Comparison of ENCODE assay signal across 13 cellular contexts in the genomic region with DNA sequence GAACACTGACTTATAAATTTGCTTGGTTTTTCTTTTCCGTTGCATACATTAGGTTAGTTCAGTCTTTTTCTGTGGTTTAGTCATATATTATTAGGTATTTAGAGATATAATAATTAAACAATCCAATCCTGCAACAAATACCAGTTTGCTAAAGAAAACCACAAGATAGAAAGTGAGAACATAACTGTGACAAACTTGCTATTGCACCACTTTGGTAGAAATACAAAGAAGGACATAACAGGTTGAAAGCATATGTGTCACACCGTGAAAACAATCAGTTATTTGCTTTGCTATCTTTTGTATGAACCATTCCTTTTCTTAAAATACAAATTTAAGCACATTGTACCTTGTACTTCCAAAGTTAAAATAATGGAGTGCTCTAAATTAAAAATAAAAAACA. TPM values are rescaled to one million over a fixed set of nuclear protein-coding genes. Genes with fewer than 3 reads are reported as not detected.
DNase-seq lines count a peak whose midpoint lies in the region; ATAC-seq and TF ChIP-seq lines count a peak whose summit lies in the region.
"Had no signal": no experiment of that assay in that cellular context is flagged by ENCODE, and none has a peak within 500 bp of the region (broad histone marks: within the 10 kb centered on the region; RNA-seq: fewer than 3 reads in every experiment).

No MANE protein-coding gene starts in this region.

- no peaks in the 10 kb centered on the region for H3K9me2 ChIP-seq in SK-N-SH

- no peaks in the 10 kb centered on the region for H3K79me2 ChIP-seq in SK-N-SH (ENCODE audit: insufficient read depth)

- DNase-seq in AG20443 (ENCODE audit: low spot score) (peak; percentile 13), SK-N-SH (no peak), NCI-H1048 (lab: John Stamatoyannopoulos, UW) (no peak)
- no peak for DNase-seq in naive thymus-derived CD8-positive, alpha-beta T cell
- DNase-seq: DMS79, esophagus squamous epithelium had no signal

- no peak overlapping the region for H3K4me3 Mint-ChIP-seq in naive thymus-derived CD8-positive, alpha-beta T cell
- H3K4me3 Mint-ChIP-seq: activated naive CD4-positive, alpha-beta T cell treated with anti-CD3 and anti-CD28 coated beads, Interleukin-2, amount 50 U/mL, for 24 hours had no signal

- H3K9me3 Mint-ChIP-seq in naive thymus-derived CD8-positive, alpha-beta T cell: no peaks in the 10 kb centered on the region
- H3K9me3 Mint-ChIP-seq: activated naive CD4-positive, alpha-beta T cell treated with anti-CD3 and anti-CD28 coated beads, Interleukin-2, amount 50 U/mL, for 24 hours had no signal

- H3F3A ChIP-seq in SK-N-SH (replicated peaks; ENCODE audit: insufficient read depth): peaks cover 7% of the 10 kb centered on the region

- no peaks in the 10 kb centered on the region; a peak in 2 of 4 replicates for H3K4me1 ChIP-seq in SK-N-SH (ENCODE audit: control insufficient read depth in 1 of 2, insufficient read depth in 2 of 2, low read depth in 1 of 2, low read length in 1 of 2)
- H3K4me1 ChIP-seq: esophagus squamous epithelium had no signal

- TF ChIP-seq RAD21 in SK-N-SH (IDR thresholded peaks at IDR 0.05; ENCODE audit: low read length): no peak

- 92% methylated on average over 2 of the region's 2 CpGs for WGBS in SK-N-SH (ENCODE audit: low lambda C conversion rate)

- H3K4me3 ChIP-seq in SK-N-SH (ENCODE audit: low read depth in 2 of 2, low read length in 1 of 2): no peak overlapping the region
- H3K4me3 ChIP-seq: esophagus squamous epithelium had no signal

- H3K27ac ChIP-seq in SK-N-SH (ENCODE audit: low read depth in 2 of 2, low read length in 1 of 2): no peak overlapping the region
- H3K27ac ChIP-seq: esophagus squamous epithelium had no signal

- H3K4me1 Mint-ChIP-seq in naive thymus-derived CD8-positive, alpha-beta T cell: peaks cover 0 to 3% (median 0%) of the 10 kb centered on the region in 4 donors
- H3K4me1 Mint-ChIP-seq: activated naive CD4-positive, alpha-beta T cell treated with anti-CD3 and anti-CD28 coated beads, Interleukin-2, amount 50 U/mL, for 24 hours had no signal

- no peaks in the 10 kb centered on the region for H3K27me3 ChIP-seq in SK-N-SH (ENCODE audit: insufficient read depth)
- H3K27me3 ChIP-seq: esophagus squamous epithelium had no signal

- no peak overlapping the region for H3K27ac Mint-ChIP-seq in naive thymus-derived CD8-positive, alpha-beta T cell
- H3K27ac Mint-ChIP-seq: activated naive CD4-positive, alpha-beta T cell treated with anti-CD3 and anti-CD28 coated beads, Interleukin-2, amount 50 U/mL, for 24 hours had no signal

- no peak for TF ChIP-seq POLR2A in GM18505 (IDR thresholded peaks at IDR 0.05; ENCODE audit: borderline replicate concordance, extremely low read depth, insufficient read depth, insufficient read length)

- CTCF ChIA-PET in SK-N-SH (lab: Yijun Ruan, JAX): interaction anchor here (0.9 to 1.2 kb wide), 3 partner anchors 9 to 168 kb away, joined by 3 read pairs; no protein-coding TSS in a partner anchor

- ATAC-seq in GM19438 (IDR thresholded peaks at IDR 0.05; ENCODE audit: low read depth, unreplicated experiment): peak; percentile 64
- ATAC-seq in HG03135 (IDR thresholded peaks at IDR 0.05; ENCODE audit: unreplicated experiment): peak; percentile 75
- no peak for ATAC-seq in naive thymus-derived CD8-positive, alpha-beta T cell
- ATAC-seq in GM21529 (IDR thresholded peaks at IDR 0.05; ENCODE audit: unreplicated experiment): no peak
- ATAC-seq in GM18505 (IDR thresholded peaks at IDR 0.05; ENCODE audit: unreplicated experiment): no peak
- ATAC-seq: right cardiac atrium had no signal

- H3K9ac ChIP-seq in SK-N-SH: no peak overlapping the region

- H2AFZ ChIP-seq in SK-N-SH (ENCODE audit: low read depth): peak overlapping the region; percentile 53; the same call in 1 of the 2 replicates

- H3K4me2 ChIP-seq in SK-N-SH: no peak overlapping the region

- peaks cover 0 to 1% (median 0%) of the 10 kb centered on the region in 5 donors for H3K27me3 Mint-ChIP-seq in naive thymus-derived CD8-positive, alpha-beta T cell
- H3K27me3 Mint-ChIP-seq: activated naive CD4-positive, alpha-beta T cell treated with anti-CD3 and anti-CD28 coated beads, Interleukin-2, amount 50 U/mL, for 24 hours had no signal

- TF ChIP-seq CTCF in SK-N-SH (IDR thresholded peaks at IDR 0.05): no peak

- no peaks in the 10 kb centered on the region for H3K36me3 Mint-ChIP-seq in naive thymus-derived CD8-positive, alpha-beta T cell
- H3K36me3 Mint-ChIP-seq: activated naive CD4-positive, alpha-beta T cell treated with anti-CD3 and anti-CD28 coated beads, Interleukin-2, amount 50 U/mL, for 24 hours had no signal

- H3K9me3 ChIP-seq in SK-N-SH: no peaks in the 10 kb centered on the region
- H3K9me3 ChIP-seq: esophagus squamous epithelium had no signal

- H3K36me3 ChIP-seq in SK-N-SH (replicated peaks in 1 of 2; ENCODE audit: control insufficient read depth in 1 of 2, insufficient read depth in 2 of 2, low read length in 1 of 2): no peaks in the 10 kb centered on the region
- H3K36me3 ChIP-seq: esophagus squamous epithelium had no signal

- H4K20me1 ChIP-seq in SK-N-SH (ENCODE audit: insufficient read depth): no peaks in the 10 kb centered on the region

- TF ChIP-seq EP300 in SK-N-SH (IDR thresholded peaks at IDR 0.05; ENCODE audit: borderline replicate concordance in 1 of 2, low read depth in 1 of 2, low read length in 1 of 2): no peak

- POLR2A ChIA-PET in SK-N-SH (lab: Yijun Ruan, JAX): no interaction called here
- POLR2A ChIA-PET in naive thymus-derived CD8-positive, alpha-beta T cell (lab: Charles Lee): interaction anchor here (0.7 kb wide), 1 partner anchor 51 kb away, joined by 3 read pairs; no protein-coding TSS in a partner anchor

TF ChIP-seq in SK-N-SH, 30 proteins besides CTCF, POLR2A, EP300 and RAD21:
- TF ChIP-seq, protein P1, sequence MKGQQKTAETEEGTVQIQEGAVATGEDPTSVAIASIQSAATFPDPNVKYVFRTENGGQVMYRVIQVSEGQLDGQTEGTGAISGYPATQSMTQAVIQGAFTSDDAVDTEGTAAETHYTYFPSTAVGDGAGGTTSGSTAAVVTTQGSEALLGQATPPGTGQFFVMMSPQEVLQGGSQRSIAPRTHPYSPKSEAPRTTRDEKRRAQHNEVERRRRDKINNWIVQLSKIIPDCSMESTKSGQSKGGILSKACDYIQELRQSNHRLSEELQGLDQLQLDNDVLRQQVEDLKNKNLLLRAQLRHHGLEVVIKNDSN (IDR thresholded peaks at IDR 0.05; ENCODE audit: borderline replicate concordance, low read depth): no peak
- no peak for TF ChIP-seq RCOR1 (IDR thresholded peaks at IDR 0.05; ENCODE audit: low read length)
- TF ChIP-seq GATA2 (CRISPR knock-in tag; IDR thresholded peaks at IDR 0.05): no peak
- TF ChIP-seq EZH2phosphoT487 (IDR thresholded peaks at IDR 0.05; ENCODE audit: borderline replicate concordance, low read depth): no peak
- TF ChIP-seq, protein P2, sequence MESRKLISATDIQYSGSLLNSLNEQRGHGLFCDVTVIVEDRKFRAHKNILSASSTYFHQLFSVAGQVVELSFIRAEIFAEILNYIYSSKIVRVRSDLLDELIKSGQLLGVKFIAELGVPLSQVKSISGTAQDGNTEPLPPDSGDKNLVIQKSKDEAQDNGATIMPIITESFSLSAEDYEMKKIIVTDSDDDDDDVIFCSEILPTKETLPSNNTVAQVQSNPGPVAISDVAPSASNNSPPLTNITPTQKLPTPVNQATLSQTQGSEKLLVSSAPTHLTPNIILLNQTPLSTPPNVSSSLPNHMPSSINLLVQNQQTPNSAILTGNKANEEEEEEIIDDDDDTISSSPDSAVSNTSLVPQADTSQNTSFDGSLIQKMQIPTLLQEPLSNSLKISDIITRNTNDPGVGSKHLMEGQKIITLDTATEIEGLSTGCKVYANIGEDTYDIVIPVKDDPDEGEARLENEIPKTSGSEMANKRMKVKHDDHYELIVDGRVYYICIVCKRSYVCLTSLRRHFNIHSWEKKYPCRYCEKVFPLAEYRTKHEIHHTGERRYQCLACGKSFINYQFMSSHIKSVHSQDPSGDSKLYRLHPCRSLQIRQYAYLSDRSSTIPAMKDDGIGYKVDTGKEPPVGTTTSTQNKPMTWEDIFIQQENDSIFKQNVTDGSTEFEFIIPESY (IDR thresholded peaks at IDR 0.05; ENCODE audit: borderline replicate concordance, low read depth): no peak
- no peak for TF ChIP-seq JUND (IDR thresholded peaks at IDR 0.05)
- TF ChIP-seq TEAD4 (IDR thresholded peaks at IDR 0.05; ENCODE audit: borderline replicate concordance, insufficient read depth): no peak
- no peak for TF ChIP-seq NRF1 (IDR thresholded peaks at IDR 0.05; ENCODE audit: low read depth, low read length)
- TF ChIP-seq CHD2 (IDR thresholded peaks at IDR 0.05; ENCODE audit: low read length, partially characterized antibody): no peak

RNA-seq across cellular contexts. Expression of a gene that starts 42.0 kb away (rescaled TPM):
- polyA plus RNA-seq in SK-N-SH (2012; rRNA removed): 3.2 and 3.7 TPM in 2 replicates
- 4.2 TPM in 2 replicates for polyA plus RNA-seq in SK-N-SH (2012; cell fraction: cytosol; rRNA removed)
- polyA plus RNA-seq in SK-N-SH (2012; cell fraction: nucleus; rRNA removed): 3.7 and 4.7 TPM in 2 replicates
- total RNA-seq in naive thymus-derived CD8-positive, alpha-beta T cell: 10 to 100 TPM in 1 of 2 experiments, 1 to 10 TPM in 1; 9.4 to 10.7 TPM
- polyA plus RNA-seq in naive thymus-derived CD8-positive, alpha-beta T cell: 1 to 10 TPM; 2.3 to 4.8 (median 3.5) TPM
- total RNA-seq: HepG2 had no signal

Comparison
In these comparisons a context has a peak if more than half of its experiments do, and no peak if none do; other contexts are left out.
1. ATAC-seq: peak in GM19438 (single experiment) and HG03135 (single experiment); none in naive thymus-derived CD8-positive, alpha-beta T cell (0 of 2), GM21529 (single experiment) and GM18505 (single experiment).